In the genomic region with DNA sequence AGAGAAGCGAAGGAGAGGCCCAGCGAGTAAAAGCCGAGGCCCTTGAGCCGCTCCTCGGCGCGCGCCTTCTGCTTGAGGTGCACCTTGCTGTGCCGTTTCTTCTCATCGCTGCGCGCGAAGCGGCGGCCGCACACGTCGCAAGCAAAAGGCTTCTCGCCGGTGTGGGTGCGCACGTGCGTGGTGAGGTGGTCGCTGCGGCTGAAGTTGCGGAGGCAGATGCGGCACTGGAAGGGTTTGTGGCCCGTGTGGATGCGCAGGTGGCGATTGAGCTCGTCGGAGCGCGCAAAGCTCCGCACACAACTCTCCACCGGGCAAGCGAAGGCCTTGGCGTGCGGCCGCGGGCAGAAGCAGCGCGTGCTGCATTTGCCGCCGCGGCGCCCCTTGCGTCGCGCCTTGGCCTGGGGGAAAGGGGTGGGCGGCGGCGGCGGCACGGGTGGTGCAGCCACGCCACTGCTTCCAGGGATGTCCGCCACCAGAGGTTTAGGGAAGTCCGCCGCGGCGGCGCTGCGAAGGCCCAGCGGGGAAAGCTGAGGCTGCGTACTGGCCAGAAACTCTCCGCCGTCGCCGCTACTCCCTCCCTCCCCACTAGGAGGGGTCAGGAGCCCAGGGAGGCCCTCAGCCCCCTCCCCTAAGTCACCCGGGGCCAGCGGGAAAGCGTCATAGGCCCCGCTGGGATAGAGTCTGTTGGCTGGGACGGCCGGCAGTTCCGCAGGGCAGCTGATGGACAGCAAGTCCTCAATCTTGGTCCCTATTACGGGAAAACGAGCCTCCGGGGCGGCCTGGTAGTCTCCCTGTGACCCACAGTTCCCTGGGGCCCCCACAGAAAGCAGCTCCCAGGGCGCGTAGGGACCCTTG, we compare ENCODE assay signal across 9 cellular contexts. TPM values are rescaled to one million over a fixed set of nuclear protein-coding genes. Genes with fewer than 3 reads are reported as not detected.
DNase-seq lines count a peak whose midpoint lies in the region; ATAC-seq and TF ChIP-seq lines count a peak whose summit lies in the region.
"Had no signal": no experiment of that assay in that cellular context is flagged by ENCODE, and none has a peak within 500 bp of the region (broad histone marks: within the 10 kb centered on the region; RNA-seq: fewer than 3 reads in every experiment).

No MANE protein-coding gene starts in this region.

- no peak for ATAC-seq in CD4-positive, CD25-positive, alpha-beta regulatory T cell (ENCODE audit: low read depth in 2 of 2)
- ATAC-seq in GM21423 (IDR thresholded peaks at IDR 0.05; ENCODE audit: unreplicated experiment) = no peak
- ATAC-seq in GM21367 (IDR thresholded peaks at IDR 0.05; ENCODE audit: unreplicated experiment) = no peak
- no peak for ATAC-seq in HG02642 (IDR thresholded peaks at IDR 0.05; ENCODE audit: poor library complexity, unreplicated experiment)

- H3K36me3 ChIP-seq in CD4-positive, CD25-positive, alpha-beta regulatory T cell (ENCODE audit: control insufficient read depth, insufficient read depth, low read length) = no peaks in the 10 kb centered on the region

- H3K4me3 Mint-ChIP-seq in CD4-positive, CD25-positive, alpha-beta regulatory T cell = peak overlapping the region; percentile 21 to 85 (median 64)
- peak overlapping the region; percentile 55 for H3K4me3 Mint-ChIP-seq in mesothelial cell of epicardium

- H3K4me1 ChIP-seq in CD4-positive, CD25-positive, alpha-beta regulatory T cell (ENCODE audit: control insufficient read depth, insufficient read depth, low read length, poor library complexity, severe bottlenecking) = peaks cover 35% of the 10 kb centered on the region

- peak in 1 of 3 donors; percentile 56 for DNase-seq in CD4-positive, CD25-positive, alpha-beta regulatory T cell
- DNase-seq in HEK293T (ENCODE audit: extremely low spot score) = peak; percentile 64
- DNase-seq in astrocyte of the spinal cord (ENCODE audit: low read depth, low spot score) = no peak
- peak in 1 of 2 experiments; percentile 50 for DNase-seq in mesothelial cell of epicardium (ENCODE audit: low spot score in 2 of 2, unreplicated experiment in 2 of 2)
- no peak for DNase-seq in NCI-H2029 (lab: John Stamatoyannopoulos, UW)

- no peaks in the 10 kb centered on the region for H3K36me3 Mint-ChIP-seq in CD4-positive, CD25-positive, alpha-beta regulatory T cell
- H3K36me3 Mint-ChIP-seq in mesothelial cell of epicardium = no peaks in the 10 kb centered on the region

- POLR2A ChIA-PET in HEK293T (lab: Yijun Ruan, JAX) = interaction anchor here (0.7 to 1.5 kb wide), 3 partner anchors 57 to 94 kb away, joined by 3 to 7 read pairs (median 3); partner anchors contain the start of genes ALMS1, CCT7 and PRADC1

- CTCF ChIA-PET in HEK293T (lab: Yijun Ruan, JAX) = interaction anchor here (0.6 to 1.2 kb wide), 5 partner anchors 8 to 74 kb away, joined by 3 to 7 read pairs (median 4); no protein-coding TSS in a partner anchor

- TF ChIP-seq CTCF in astrocyte of the spinal cord (IDR thresholded peaks at IDR 0.05; ENCODE audit: low read depth, low read length) (peak; percentile 16), mesothelial cell of epicardium (IDR thresholded peaks at IDR 0.05; ENCODE audit: unreplicated experiment) (no peak)

- H3K4me1 Mint-ChIP-seq in CD4-positive, CD25-positive, alpha-beta regulatory T cell = peaks cover 0 to 21% (median 6%) of the 10 kb centered on the region in 4 donors
- peaks cover 4% of the 10 kb centered on the region for H3K4me1 Mint-ChIP-seq in mesothelial cell of epicardium

- H3K27ac ChIP-seq in CD4-positive, CD25-positive, alpha-beta regulatory T cell (ENCODE audit: insufficient read depth, low read length, poor library complexity, severe bottlenecking) = no peak overlapping the region
- H3K27ac ChIP-seq: HL-60 had no signal

- peaks cover 70% of the 10 kb centered on the region for H3K27me3 Mint-ChIP-seq in CD4-positive, CD25-positive, alpha-beta regulatory T cell
- H3K27me3 Mint-ChIP-seq in mesothelial cell of epicardium (ENCODE audit: low read depth) = peaks cover 97% of the 10 kb centered on the region

- peaks cover 38% of the 10 kb centered on the region for H3K27me3 ChIP-seq in CD4-positive, CD25-positive, alpha-beta regulatory T cell (ENCODE audit: control insufficient read depth, insufficient read depth, low read length)

- in situ Hi-C loops in astrocyte of the spinal cord (cut with HindIII; ENCODE audit: low sequenced_read_pairs) = no loop called here

- no peak overlapping the region for H3K27ac Mint-ChIP-seq in CD4-positive, CD25-positive, alpha-beta regulatory T cell
- no peak overlapping the region for H3K27ac Mint-ChIP-seq in mesothelial cell of epicardium

- H3K9me3 Mint-ChIP-seq in CD4-positive, CD25-positive, alpha-beta regulatory T cell = peaks cover 0 to 10% (median 0%) of the 10 kb centered on the region in 7 donors
- no peaks in the 10 kb centered on the region for H3K9me3 Mint-ChIP-seq in mesothelial cell of epicardium

- H3K4me3 ChIP-seq in CD4-positive, CD25-positive, alpha-beta regulatory T cell (ENCODE audit: low read depth, low read length) = no peak overlapping the region
- peak overlapping the region; percentile 10 for H3K4me3 ChIP-seq in astrocyte of the spinal cord (ENCODE audit: low read depth, low read length)

- peaks cover 3% of the 10 kb centered on the region in 2 experiments for H3K9me3 ChIP-seq in CD4-positive, CD25-positive, alpha-beta regulatory T cell (ENCODE audit: control insufficient read depth in 2 of 2, low read length in 2 of 2)

TF ChIP-seq in HEK293T, 16 proteins besides CTCF, POLR2A, EP300 and RAD21:
- no peak for TF ChIP-seq ZNF384 (IDR thresholded peaks at IDR 0.05)
- peak; percentile 58; the same call in 1 of the 2 replicates for TF ChIP-seq L3MBTL2 (conservative IDR thresholded peaks at IDR 0.05)
- no peak for TF ChIP-seq FOXM1 (IDR thresholded peaks at IDR 0.05; ENCODE audit: borderline replicate concordance)

RNA-seq across cellular contexts. Expression of gene EGR4, which starts 1.7 kb away (rescaled TPM):
- 0.69 TPM for total RNA-seq in CD4-positive, CD25-positive, alpha-beta regulatory T cell
- not detected for polyA plus RNA-seq in CD4-positive, CD25-positive, alpha-beta regulatory T cell
- total RNA-seq in mesothelial cell of epicardium = 0.34 to 0.49 TPM (median 0.36 TPM) in 3 replicates

RNA-seq across cellular contexts. Expression of gene FBXO41, which starts 7.4 kb away (rescaled TPM):
- 17.4 TPM for total RNA-seq in CD4-positive, CD25-positive, alpha-beta regulatory T cell
- 1 to 10 TPM in 2 of 4 donors, under 1 TPM in 2; 0.51 to 1.1 (median 0.95) TPM for polyA plus RNA-seq in CD4-positive, CD25-positive, alpha-beta regulatory T cell
- 7.6 to 8.1 TPM (median 7.8 TPM) in 3 replicates for total RNA-seq in mesothelial cell of epicardium

RNA-seq across cellular contexts. Expression of gene CCT7, which starts 57.6 kb away (rescaled TPM):
- 114 TPM for total RNA-seq in CD4-positive, CD25-positive, alpha-beta regulatory T cell
- 100 to 1,000 TPM; 239 to 287 (median 275) TPM for polyA plus RNA-seq in CD4-positive, CD25-positive, alpha-beta regulatory T cell
- total RNA-seq in mesothelial cell of epicardium = 217 to 220 TPM (median 218 TPM) in 3 replicates

RNA-seq across cellular contexts. Expression of gene PRADC1, which starts 58.6 kb away (rescaled TPM):
- total RNA-seq in CD4-positive, CD25-positive, alpha-beta regulatory T cell = 7.0 TPM
- polyA plus RNA-seq in CD4-positive, CD25-positive, alpha-beta regulatory T cell = 10 to 100 TPM; 29.0 to 35.3 (median 32.7) TPM
- total RNA-seq in mesothelial cell of epicardium = 5.9 to 6.9 TPM (median 6.6 TPM) in 3 replicates
